ENCODE assay signal across 19 cellular contexts in the genomic region with DNA sequence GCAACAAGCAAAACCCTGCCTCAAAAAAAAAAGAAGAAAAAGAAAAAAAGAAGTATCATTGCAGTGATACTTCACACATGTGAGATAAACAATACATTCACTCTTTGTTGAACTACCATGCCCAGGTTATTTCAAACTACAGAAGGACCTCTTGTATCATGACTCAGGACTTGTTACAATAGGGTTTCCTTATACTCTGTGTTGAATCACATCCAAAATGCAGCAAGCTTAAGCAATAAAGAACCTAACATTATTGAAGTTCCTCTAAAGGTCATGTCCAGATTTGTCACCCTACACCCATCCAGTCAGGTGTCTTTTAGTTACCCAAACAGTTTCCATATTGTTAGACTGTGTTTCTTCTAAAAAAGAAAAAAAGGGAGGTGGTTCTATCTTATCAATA.
"Had no signal": no experiment of that assay in that cellular context is flagged by ENCODE, and none has a peak within 500 bp of the region (broad histone marks: within the 10 kb centered on the region; RNA-seq: fewer than 3 reads in every experiment).

No MANE protein-coding gene starts in this region.

- ATAC-seq: activated CD4-positive, CD25-positive, alpha-beta regulatory T cell treated with anti-CD3 and anti-CD28 coated beads, Interleukin-2, amount 50 U/mL, for 24 hours; activated naive CD4-positive, alpha-beta T cell treated with anti-CD3 and anti-CD28 coated beads, Interleukin-2, amount 50 U/mL, for 72 hours; left colon; lower lobe of right lung; natural killer cell; stimulated activated naive B cell treated with anti-CD40 and anti-IgM and Interleukin-4, amounts not matched to agents 10 μg/mL and 1 μg/mL and 100 μg/mL, for 72 hours had no signal

- DNase-seq: activated CD4-positive, alpha-beta T cell treated with anti-CD3 and anti-CD28 coated beads, Interleukin-2, amount 50 U/mL, for 4 hours; activated gamma-delta T cell treated with Interleukin-2 at 50 U/mL for 16 hours; adrenal gland; dorsolateral prefrontal cortex; endodermal cell; erythroblast; islet precursor cell; left colon; lower lobe of right lung; natural killer cell; sigmoid colon; spleen; stimulated activated naive B cell treated with anti-CD40 and anti-IgM and Interleukin-4, amounts not matched to agents 10 μg/mL and 1 μg/mL and 100 μg/mL, for 72 hours; thyroid gland had no signal

- H3K27me3 ChIP-seq: adrenal gland, cardiac muscle cell, dorsolateral prefrontal cortex, hepatocyte, sigmoid colon, spleen, thyroid gland had no signal

- H3K27ac ChIP-seq: adrenal gland, cardiac muscle cell, dorsolateral prefrontal cortex, hepatocyte, lower lobe of right lung, parathyroid adenoma, sigmoid colon, spleen, thyroid gland had no signal

- H3K9me3 ChIP-seq: adrenal gland, lower lobe of right lung, sigmoid colon, spleen, thyroid gland had no signal

- H3K4me3 ChIP-seq: adrenal gland, cardiac muscle cell, dorsolateral prefrontal cortex, hepatocyte, lower lobe of right lung, sigmoid colon, spleen, thyroid gland had no signal

- H3K4me1 ChIP-seq: adrenal gland, lower lobe of right lung, parathyroid adenoma, sigmoid colon, spleen, thyroid gland had no signal
